In genomic region chr10:112361951-112362770, GRCh38 we compare ENCODE assay signal across 11 cellular contexts. TPM values are rescaled to one million over a fixed set of nuclear protein-coding genes. Genes with fewer than 3 reads are reported as not detected.
DNase-seq lines count a peak whose midpoint lies in the region; ATAC-seq, FAIRE-seq and TF ChIP-seq lines count a peak whose summit lies in the region.
"Had no signal": no experiment of that assay in that cellular context is flagged by ENCODE, and none has a peak within 500 bp of the region (broad histone marks: within the 10 kb centered on the region; RNA-seq: fewer than 3 reads in every experiment).

No MANE protein-coding gene starts in this region.

- peak overlapping the region; percentile 50 for H3K4me2 ChIP-seq in HCT116 (ENCODE audit: low read length)

- H3K4me1 ChIP-seq in HCT116 (ENCODE audit: control insufficient read depth in 1 of 2, insufficient read depth in 2 of 2, low read length in 2 of 2): peaks cover 41 to 73% of the 10 kb centered on the region in 2 experiments
- peaks cover 33% of the 10 kb centered on the region for H3K4me1 ChIP-seq in testis

- DNase-seq in HCT116 (ENCODE audit: low read depth, low spot score) (no peak), left colon (peak; percentile 63 to 84), testis (peak; percentile 88), NCI-H524 (lab: John Stamatoyannopoulos, UW) (no peak)
- DNase-seq: activated CD4-positive, alpha-beta memory T cell treated with anti-CD3 and anti-CD28 coated beads for 36 hours; NCI-H2227 treated with DMSO at 0.1 percent for 48 hours; occipital lobe had no signal

- H3K36me3 ChIP-seq in HCT116 (ENCODE audit: control insufficient read depth in 1 of 2, insufficient read depth in 2 of 2, low read length in 2 of 2) (no peaks in the 10 kb centered on the region), testis (ENCODE audit: low read depth, missing control alignments) (no peaks in the 10 kb centered on the region)

- no peak for TF ChIP-seq RAD21 in HCT116 (IDR thresholded peaks at IDR 0.05; ENCODE audit: low read depth)

- no peak overlapping the region for H3K4me3 ChIP-seq in HCT116 (replicated peaks in 1 of 2; ENCODE audit: low read depth in 1 of 2, low read length in 2 of 2)
- no peak overlapping the region for H3K4me3 ChIP-seq in testis

- CTCF ChIA-PET in HCT116 (lab: Charles Lee): interaction anchor here (0.8 to 1.8 kb wide), 4 partner anchors 12 to 73 kb away, joined by 3 to 7 read pairs (median 4); partner anchors contain the start of gene ACSL5

- peak overlapping the region; percentile 45 for H2AFZ ChIP-seq in HCT116 (ENCODE audit: low read depth, low read length, poor library complexity, severe bottlenecking)

- H3K79me2 ChIP-seq in HCT116 (ENCODE audit: insufficient read depth, low read length): no peaks in the 10 kb centered on the region

- peak; percentile 76 for FAIRE-seq in colon (lab: Jason Lieb, UNC)

- H3K9ac ChIP-seq in HCT116 (ENCODE audit: low read length): peak overlapping the region; percentile 46

- no peaks in the 10 kb centered on the region for H3K9me3 ChIP-seq in HCT116 (ENCODE audit: control insufficient read depth in 1 of 2, insufficient read depth in 1 of 2, low read depth in 1 of 2, low read length in 2 of 2)
- no peaks in the 10 kb centered on the region for H3K9me3 ChIP-seq in testis

- no peaks in the 10 kb centered on the region for H3K9me2 ChIP-seq in HCT116 (ENCODE audit: insufficient read depth)

- ATAC-seq in HCT116 (peak; percentile 60), left colon (peak; percentile 63), GM19328 (IDR thresholded peaks at IDR 0.05; ENCODE audit: unreplicated experiment) (no peak), GM18517 (IDR thresholded peaks at IDR 0.05; ENCODE audit: unreplicated experiment) (no peak), HG02870 (IDR thresholded peaks at IDR 0.05; ENCODE audit: unreplicated experiment) (no peak)

- 31 to 38% methylated on average over 5 to 6 of the region's 6 CpGs for WGBS in testis, 2 donors

- POLR2A ChIA-PET in HCT116 (lab: Charles Lee): interaction anchor here (1.1 to 3.9 kb wide), 7 partner anchors 9 to 29 kb away, joined by 3 to 17 read pairs (median 6); partner anchors contain the start of gene ACSL5

- no peak for TF ChIP-seq POLR2A in HCT116 (IDR thresholded peaks at IDR 0.05; ENCODE audit: borderline replicate concordance, extremely low read depth, insufficient read depth, insufficient read length)
- TF ChIP-seq POLR2A in testis (IDR thresholded peaks at IDR 0.05): no peak

- no peaks in the 10 kb centered on the region for H4K20me1 ChIP-seq in HCT116 (ENCODE audit: insufficient read depth)

- intact Hi-C loops in HCT116 (cut with micrococcal nuclease): no loop called here
- intact Hi-C loops in left colon (cut with DNase I, micrococcal nuclease): no loop called here
- intact Hi-C loops in testis (cut with DNase I; ENCODE audit: low total_unique reads): no loop called here

- H3K27ac ChIP-seq in HCT116 (ENCODE audit: low read depth, low read length) (peak overlapping the region; percentile 83), testis (peak overlapping the region; percentile 73 to 82)

- TSS peak; percentile 86 for BruUV-seq in HCT116 (replicated peaks; lab: Mats Ljungman, UMichigan)

- RAD21 ChIA-PET in HCT116 (lab: Charles Lee; ENCODE audit: low non-redundant PET in 1 of 2, low total read pairs in 2 of 2, uncharacterized antibody in 2 of 2, unreplicated experiment in 2 of 2): interaction anchor here in 1 of 2 experiments (0.5 kb wide), 1 partner anchor 67 kb away, joined by 4 read pairs; no protein-coding TSS in a partner anchor

- no peaks in the 10 kb centered on the region for H3K27me3 ChIP-seq in HCT116 (ENCODE audit: insufficient read depth, low read length)
- H3K27me3 ChIP-seq in testis: no peaks in the 10 kb centered on the region

- TF ChIP-seq CTCF in HCT116 (IDR thresholded peaks at IDR 0.05 in 2 of 3, conservative IDR thresholded peaks at IDR 0.05 in 1 of 3; ENCODE audit: borderline replicate concordance in 1 of 3, insufficient read depth in 1 of 3, low read depth in 2 of 3, low read length in 2 of 3): peak in 2 of 3 experiments; percentile 55 to 61; a peak in 4 of 6 replicates
- TF ChIP-seq CTCF in testis (IDR thresholded peaks at IDR 0.05): no peak

TF ChIP-seq in HCT116, 20 proteins besides CTCF, POLR2A, EP300 and RAD21:
- TF ChIP-seq EZH2 (IDR thresholded peaks at IDR 0.05) (no peak), CEBPB (IDR thresholded peaks at IDR 0.05; ENCODE audit: low read depth) (no peak), SRF (IDR thresholded peaks at IDR 0.05; ENCODE audit: low read depth) (no peak), YY1 (IDR thresholded peaks at IDR 0.05; ENCODE audit: extremely low read depth, insufficient replicate concordance, low read depth, low read length) (peak; percentile 9), POLR2AphosphoS5 (IDR thresholded peaks at IDR 0.05; ENCODE audit: low read depth, low read length) (peak; percentile 57), REST (IDR thresholded peaks at IDR 0.05; ENCODE audit: low read depth) (no peak), CBX3 (IDR thresholded peaks at IDR 0.05; ENCODE audit: low read depth) (no peak), FOSL1 (IDR thresholded peaks at IDR 0.05; ENCODE audit: low read depth) (no peak), JUND (IDR thresholded peaks at IDR 0.05) (no peak)

RNA-seq across cellular contexts. Expression of gene ACSL5, which starts 11.8 kb away (rescaled TPM):
- total RNA-seq in HCT116 (2021; ENCODE audit: unreplicated experiment): 195 TPM
- 101 and 149 TPM in 2 replicates for polyA plus RNA-seq in HCT116 (2012)
- total RNA-seq in left colon: 100 to 1,000 TPM; 216 to 301 TPM
- total RNA-seq in testis: 10 to 100 TPM; 10.1 to 11.4 TPM
- polyA plus RNA-seq in testis (ENCODE audit: insufficient read depth, low read depth, low replicate concordance): 20.1 TPM

Comparison
In these comparisons a context has a peak if more than half of its experiments do, and no peak if none do; other contexts are left out.
1. ATAC-seq: peak in HCT116 (single experiment) and left colon (single experiment); none in GM19328 (single experiment), GM18517 (single experiment) and HG02870 (single experiment).
2. DNase-seq: peak in left colon (2 of 2) and testis (single experiment); none in HCT116 (single experiment) and NCI-H524 (0 of 2).
3. CTCF ChIP-seq: peak in HCT116 (2 of 3); none in testis (0 of 3).
4. RNA of gene ACSL5, which starts 11.8 kb away (total RNA-seq): 216 to 301 TPM in left colon and 195 TPM in HCT116 (single experiment); 10.1 to 11.4 TPM in testis; every median in the first group is over 10 times any median in the second.